9 cellular contexts compared by ENCODE assay signal in genomic region chr15:76206325-76206976, GRCh38.
DNase-seq lines count a peak whose midpoint lies in the region; ATAC-seq and TF ChIP-seq lines count a peak whose summit lies in the region.
"Had no signal": no experiment of that assay in that cellular context is flagged by ENCODE, and none has a peak within 500 bp of the region (broad histone marks: within the 10 kb centered on the region; RNA-seq: fewer than 3 reads in every experiment).

No MANE protein-coding gene starts in this region.

- no peak for ATAC-seq in HG02885 (IDR thresholded peaks at IDR 0.05; ENCODE audit: poor library complexity, unreplicated experiment)

- WGBS in transverse colon (ENCODE audit: low coverage in 1 of 2), 2 donors: 38% methylated on average over 4 of the region's 4 CpGs; no CpG with 5 or more reads in 1 of the 2 donors

- no peak for TF ChIP-seq EP300 in transverse colon (IDR thresholded peaks at IDR 0.05; ENCODE audit: low read depth)

- TF ChIP-seq CTCF in transverse colon (IDR thresholded peaks at IDR 0.05): no peak

- H3K4me1 ChIP-seq in transverse colon: no peaks in the 10 kb centered on the region
- H3K4me1 ChIP-seq: A549 had no signal

- TF ChIP-seq POLR2A in transverse colon (IDR thresholded peaks at IDR 0.05): no peak

- intact Hi-C loops in transverse colon (cut with DNase I; ENCODE audit: low total_unique reads): no loop called here

- peaks cover 0 to 8% (median 2%) of the 10 kb centered on the region in 4 donors for H3K36me3 ChIP-seq in transverse colon

- in situ Hi-C loops in transverse colon (cut with MboI; ENCODE audit: low pct_ligation_motif_present in 1 of 4, low pct_unique_long_range_greater_than_20kb in 1 of 4, low sequenced_read_pairs in 3 of 4): no loop called here

- DNase-seq in NCI-H524 (lab: John Stamatoyannopoulos, UW) (peak; percentile 25 to 72), NCI-H524 treated with DMSO at 0.1 percent for 48 hours (lab: John Stamatoyannopoulos, UW) (no peak), amygdala (lab: John Stamatoyannopoulos, UW) (peak in 52 of 56 donors; percentile 18 to 96 (median 66)), iPS-NIHi11 (ENCODE audit: low spot score) (peak; percentile 51), transverse colon (peak; percentile 62), AG20443 (ENCODE audit: low spot score) (no peak)
- no peak for DNase-seq in activated CD4-positive, alpha-beta T cell treated with anti-CD3 and anti-CD28 coated beads, Interleukin-2, amount 50 U/mL, for 4 hours

- H3K27ac ChIP-seq in transverse colon: no peak overlapping the region
- H3K27ac ChIP-seq: A549 had no signal

- no peaks in the 10 kb centered on the region for H3K27me3 ChIP-seq in transverse colon

- no peak overlapping the region for H3K4me3 ChIP-seq in transverse colon
- H3K4me3 ChIP-seq: A549 had no signal

- H3K9me3 ChIP-seq in transverse colon: no peaks in the 10 kb centered on the region
- H3K9me3 ChIP-seq: A549 had no signal

Comparison
In these comparisons a context has a peak if more than half of its experiments do, and no peak if none do; other contexts are left out.
1. DNase-seq: peak in NCI-H524 (2 of 2), amygdala (52 of 56), iPS-NIHi11 (single experiment) and transverse colon (single experiment); none in NCI-H524 treated with DMSO at 0.1 percent for 48 hours (single experiment), activated CD4-positive, alpha-beta T cell treated with anti-CD3 and anti-CD28 coated beads, Interleukin-2, amount 50 U/mL, for 4 hours (0 of 2) and AG20443 (single experiment).